In genomic region chr3:153051427-153052095, GRCh38 we compare ENCODE assay signal across 9 cellular contexts.
DNase-seq lines count a peak whose midpoint lies in the region; ATAC-seq, FAIRE-seq and TF ChIP-seq lines count a peak whose summit lies in the region.
"Had no signal": no experiment of that assay in that cellular context is flagged by ENCODE, and none has a peak within 500 bp of the region (broad histone marks: within the 10 kb centered on the region; RNA-seq: fewer than 3 reads in every experiment).

No MANE protein-coding gene starts in this region.

- 71 to 78% methylated on average over 6 of the region's 6 CpGs for WGBS in pancreas, 2 donors

- ATAC-seq in pancreas (peak in 3 of 4 donors; percentile 44 to 77 (median 54)), HG03039 (IDR thresholded peaks at IDR 0.05; ENCODE audit: unreplicated experiment) (no peak)

- H3K4me3 ChIP-seq in epithelial cell of proximal tubule (ENCODE audit: low read depth, low read length) (no peak overlapping the region), pancreas (no peak overlapping the region)
- H3K4me3 ChIP-seq: heart right ventricle had no signal

- H3K9me3 ChIP-seq in pancreas: no peaks in the 10 kb centered on the region
- H3K9me3 ChIP-seq: heart right ventricle had no signal

- DNase-seq in DMS53 treated with DMSO at 0.1 percent for 48 hours (lab: John Stamatoyannopoulos, UW; ENCODE audit: unreplicated experiment) (peak; percentile 18), OCI-M1 (lab: John Stamatoyannopoulos, UW) (peak; percentile 57), epithelial cell of proximal tubule (ENCODE audit: low read depth) (peak; percentile 59), pancreas (no peak), hypothalamus (lab: John Stamatoyannopoulos, UW) (no peak), NCI-H345 treated with DMSO at 0.1 percent for 48 hours (lab: John Stamatoyannopoulos, UW; ENCODE audit: unreplicated experiment) (no peak)
- DNase-seq in activated CD4-positive, alpha-beta T cell treated with anti-CD3 and anti-CD28 coated beads, Interleukin-2, amount 50 U/mL, for 1 hour: no peak

- no peaks in the 10 kb centered on the region for H3K27me3 ChIP-seq in pancreas
- H3K27me3 ChIP-seq: heart right ventricle had no signal

- TF ChIP-seq CTCF in epithelial cell of proximal tubule (conservative IDR thresholded peaks at IDR 0.05; ENCODE audit: low read depth, low read length) (no peak), pancreas (IDR thresholded peaks at IDR 0.05) (no peak)

- no peak for FAIRE-seq in pancreas (lab: Jason Lieb, UNC)

- no peaks in the 10 kb centered on the region for H3K4me1 ChIP-seq in pancreas

- intact Hi-C loops in pancreas (cut with DNase I): no loop called here

- no peaks in the 10 kb centered on the region for H3K36me3 ChIP-seq in pancreas
- H3K36me3 ChIP-seq: heart right ventricle had no signal

- H3K27ac ChIP-seq in pancreas: no peak overlapping the region

Comparison
In these comparisons a context has a peak if more than half of its experiments do, and no peak if none do; other contexts are left out.
1. DNase-seq: peak in DMS53 treated with DMSO at 0.1 percent for 48 hours (single experiment), OCI-M1 (single experiment) and epithelial cell of proximal tubule (single experiment); none in pancreas (0 of 6), hypothalamus (0 of 51), activated CD4-positive, alpha-beta T cell treated with anti-CD3 and anti-CD28 coated beads, Interleukin-2, amount 50 U/mL, for 1 hour (single experiment) and NCI-H345 treated with DMSO at 0.1 percent for 48 hours (single experiment).